Comparison of ENCODE assay signal across 8 cellular contexts in the genomic region with DNA sequence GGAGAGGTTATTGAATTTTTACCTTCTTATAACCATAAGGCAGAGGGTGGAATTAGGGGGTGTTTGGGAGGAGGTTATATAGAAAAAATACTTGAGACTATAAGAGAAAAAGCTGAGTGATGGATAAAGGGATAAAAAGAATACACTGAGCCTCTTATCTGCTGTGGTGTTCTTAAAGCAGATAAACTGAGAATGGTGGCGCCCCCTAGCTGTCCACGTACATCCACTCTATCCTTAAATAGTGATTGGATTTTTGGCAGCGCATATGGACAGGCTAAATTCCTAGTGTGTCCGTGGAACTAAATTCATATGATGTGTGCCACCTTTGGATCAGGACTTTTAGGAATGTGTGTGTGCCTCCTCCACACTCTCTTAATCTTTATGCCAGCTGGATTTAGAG.
DNase-seq lines count a peak whose midpoint lies in the region; ATAC-seq and TF ChIP-seq lines count a peak whose summit lies in the region.

No MANE protein-coding gene starts in this region.

- no peaks in the 10 kb centered on the region for H3K9me3 ChIP-seq in CD8-positive, alpha-beta T cell (ENCODE audit: low read length)
- no peaks in the 10 kb centered on the region for H3K9me3 ChIP-seq in esophagus squamous epithelium

- 69 to 83% methylated on average over 4 of the region's 4 CpGs for WGBS in esophagus squamous epithelium, 2 donors

- no peak overlapping the region for H3K4me3 ChIP-seq in CD8-positive, alpha-beta T cell (ENCODE audit: low read depth, low read length)
- H3K4me3 ChIP-seq in esophagus squamous epithelium (no peak overlapping the region), H7 (ENCODE audit: insufficient read depth, low read depth, low read length) (no peak overlapping the region)

- no peak for TF ChIP-seq POLR2A in esophagus squamous epithelium (IDR thresholded peaks at IDR 0.05)

- no peak overlapping the region for H3K4me3 Mint-ChIP-seq in CD8-positive, alpha-beta T cell

- no peak overlapping the region for H3K27ac Mint-ChIP-seq in CD8-positive, alpha-beta T cell

- H3K27ac ChIP-seq in CD8-positive, alpha-beta T cell (ENCODE audit: low read depth, low read length), result no peak overlapping the region
- no peak overlapping the region for H3K27ac ChIP-seq in esophagus squamous epithelium

- ATAC-seq in CD8-positive, alpha-beta T cell, result no peak
- ATAC-seq in HG02798 (IDR thresholded peaks at IDR 0.05; ENCODE audit: poor library complexity, unreplicated experiment), result peak; percentile 70
- ATAC-seq in GM21526 (IDR thresholded peaks at IDR 0.05; ENCODE audit: low FRiP score, unreplicated experiment), result no peak

- peaks cover 2% of the 10 kb centered on the region for H3K27me3 Mint-ChIP-seq in CD8-positive, alpha-beta T cell (ENCODE audit: low read depth)

- POLR2A ChIA-PET in CD8-positive, alpha-beta T cell (lab: Charles Lee), result no interaction called here

- intact Hi-C loops in CD8-positive, alpha-beta T cell (cut with DNase I, micrococcal nuclease), result loop anchor here (5.0 kb wide), 1 partner anchor 264 kb away; no protein-coding TSS in a partner anchor
- intact Hi-C loops in esophagus squamous epithelium (cut with DNase I), result no loop called here

- DNase-seq in CD8-positive, alpha-beta T cell, result peak in 5 of 7 experiments; percentile 14 to 42 (median 23)
- peak; percentile 74 for DNase-seq in activated CD4-positive, alpha-beta T cell treated with anti-CD3 and anti-CD28 coated beads for 48 hours
- DNase-seq in esophagus squamous epithelium (lab: John Stamatoyannopoulos, UW) (no peak), NCI-H1105 (lab: John Stamatoyannopoulos, UW) (no peak), H7 (no peak)
- DNase-seq in stimulated activated CD4-positive, alpha-beta T cell treated with anti-CD3 and anti-CD28 coated beads, Interleukin-1b, Interleukin-23, amount 100 ng/mL, for 48 hours, result peak; percentile 45

- H3K27me3 ChIP-seq in CD8-positive, alpha-beta T cell (ENCODE audit: insufficient read depth, low read length), result no peaks in the 10 kb centered on the region
- H3K27me3 ChIP-seq in esophagus squamous epithelium (no peaks in the 10 kb centered on the region), H7 (ENCODE audit: control insufficient read depth, insufficient read depth, low read length) (no peaks in the 10 kb centered on the region)

- no peaks in the 10 kb centered on the region for H3K4me1 ChIP-seq in CD8-positive, alpha-beta T cell (ENCODE audit: insufficient read depth, low read length)
- no peaks in the 10 kb centered on the region for H3K4me1 ChIP-seq in esophagus squamous epithelium

- peak; percentile 34 for TF ChIP-seq CTCF in CD8-positive, alpha-beta T cell (IDR thresholded peaks at IDR 0.05)
- peak in 4 of 6 experiments; percentile 26 to 30 (median 27) for TF ChIP-seq CTCF in esophagus squamous epithelium (IDR thresholded peaks at IDR 0.05)

- H3K36me3 Mint-ChIP-seq in CD8-positive, alpha-beta T cell, result no peaks in the 10 kb centered on the region

- CTCF ChIA-PET in CD8-positive, alpha-beta T cell (lab: Charles Lee), result interaction anchor here (1.0 to 1.9 kb wide), 3 partner anchors 9 to 261 kb away, joined by 3 to 5 read pairs (median 4); no protein-coding TSS in a partner anchor

- H3K9me3 Mint-ChIP-seq in CD8-positive, alpha-beta T cell, result no peaks in the 10 kb centered on the region

- H3K36me3 ChIP-seq in CD8-positive, alpha-beta T cell (ENCODE audit: insufficient read depth, low read length), result no peaks in the 10 kb centered on the region
- H3K36me3 ChIP-seq in esophagus squamous epithelium, result no peaks in the 10 kb centered on the region
- H3K36me3 ChIP-seq in H7 (replicated peaks; ENCODE audit: control insufficient read depth, insufficient read depth, low read length), result no peaks in the 10 kb centered on the region

- H3K4me1 Mint-ChIP-seq in CD8-positive, alpha-beta T cell (ENCODE audit: low read depth), result peaks cover 14% of the 10 kb centered on the region

Comparison
In these comparisons a context has a peak if more than half of its experiments do, and no peak if none do; other contexts are left out.
1. DNase-seq: peak in CD8-positive, alpha-beta T cell (5 of 7), activated CD4-positive, alpha-beta T cell treated with anti-CD3 and anti-CD28 coated beads for 48 hours (single experiment) and stimulated activated CD4-positive, alpha-beta T cell treated with anti-CD3 and anti-CD28 coated beads, Interleukin-1b, Interleukin-23, amount 100 ng/mL, for 48 hours (single experiment); none in esophagus squamous epithelium (single experiment), NCI-H1105 (single experiment) and H7 (single experiment).